ENCODE assay signal across 13 cellular contexts in genomic region chr5:100676807-100677631, GRCh38.
DNase-seq lines count a peak whose midpoint lies in the region; ATAC-seq, FAIRE-seq and TF ChIP-seq lines count a peak whose summit lies in the region.
"Had no signal": no experiment of that assay in that cellular context is flagged by ENCODE, and none has a peak within 500 bp of the region (broad histone marks: within the 10 kb centered on the region; RNA-seq: fewer than 3 reads in every experiment).

No MANE protein-coding gene starts in this region.

- no peak overlapping the region for H3K27ac ChIP-seq in brain microvascular endothelial cell
- H3K27ac ChIP-seq: coronary artery, gastroesophageal sphincter, skin epidermis, tibial nerve had no signal

- in situ Hi-C loops in brain microvascular endothelial cell (cut with HindIII; ENCODE audit: low pct_ligation_motif_present, low sequenced_read_pairs) = no loop called here

- no peak for DNase-seq in H54 (ENCODE audit: insufficient read length, low spot score)
- peak; percentile 88 to 95 for DNase-seq in NCI-H2081 (lab: John Stamatoyannopoulos, UW)
- DNase-seq in brain microvascular endothelial cell = peak; percentile 31
- peak; percentile 42 for DNase-seq in renal cortical epithelial cell (ENCODE audit: low read depth)
- DNase-seq in NCI-H187 treated with DMSO at 0.1 percent for 48 hours (lab: John Stamatoyannopoulos, UW) = no peak
- no peak for DNase-seq in D341Med (ENCODE audit: low spot score)
- DNase-seq: Calu3; naive thymus-derived CD4-positive, alpha-beta T cell had no signal

- no peaks in the 10 kb centered on the region for H3K36me3 ChIP-seq in brain microvascular endothelial cell (replicated peaks)
- H3K36me3 ChIP-seq: gastroesophageal sphincter, tibial nerve had no signal

- TF ChIP-seq CTCF in brain microvascular endothelial cell (IDR thresholded peaks at IDR 0.05; ENCODE audit: low read depth, low read length, missing control alignments) = no peak

- ATAC-seq in GM18909 (IDR thresholded peaks at IDR 0.05; ENCODE audit: poor library complexity, unreplicated experiment) = no peak
- ATAC-seq: gastroesophageal sphincter; naive thymus-derived CD4-positive, alpha-beta T cell had no signal

- TF ChIP-seq POLR2A in H54 (IDR thresholded peaks at IDR 0.05; ENCODE audit: low read depth, low read length) = no peak

- no peaks in the 10 kb centered on the region for H3K27me3 ChIP-seq in brain microvascular endothelial cell (replicated peaks)
- H3K27me3 ChIP-seq: gastroesophageal sphincter, tibial nerve had no signal

- FAIRE-seq in H54 (lab: Jason Lieb, UNC) = peak; percentile 80

- no peak overlapping the region for H3K4me3 ChIP-seq in brain microvascular endothelial cell (ENCODE audit: low read depth, low read length)
- H3K4me3 ChIP-seq: coronary artery, gastroesophageal sphincter, skin epidermis, tibial nerve had no signal

Comparison
In these comparisons a context has a peak if more than half of its experiments do, and no peak if none do; other contexts are left out.
1. DNase-seq: peak in NCI-H2081 (2 of 2), brain microvascular endothelial cell (single experiment) and renal cortical epithelial cell (single experiment); none in H54 (single experiment), NCI-H187 treated with DMSO at 0.1 percent for 48 hours (single experiment) and D341Med (single experiment).